12 cellular contexts compared by ENCODE assay signal in genomic region chr9:120265791-120266190, GRCh38.
DNase-seq lines count a peak whose midpoint lies in the region; TF ChIP-seq lines count a peak whose summit lies in the region.
"Had no signal": no experiment of that assay in that cellular context is flagged by ENCODE, and none has a peak within 500 bp of the region (broad histone marks: within the 10 kb centered on the region; RNA-seq: fewer than 3 reads in every experiment).

No MANE protein-coding gene starts in this region.

- H3K4me3 ChIP-seq in epithelial cell of esophagus (ENCODE audit: low read length) = no peak overlapping the region
- H3K4me3 ChIP-seq in skeletal muscle cell (ENCODE audit: low read depth, low read length) = no peak overlapping the region

- DNase-seq in NCI-H128 (lab: John Stamatoyannopoulos, UW; ENCODE audit: unreplicated experiment) (peak; percentile 8), NCI-H2171 treated with DMSO at 0.1 percent for 48 hours (lab: John Stamatoyannopoulos, UW) (peak; percentile 41), epithelial cell of esophagus (ENCODE audit: low read depth) (peak; percentile 6), skeletal muscle cell (ENCODE audit: low read depth) (peak; percentile 12), SIG-M5 (lab: John Stamatoyannopoulos, UW) (no peak)
- DNase-seq in stimulated activated CD4-positive, alpha-beta T cell treated with anti-CD3 and anti-CD28 coated beads, Interleukin-2, amount 100 ng/mL, for 24 hours = no peak
- DNase-seq in stimulated activated CD4-positive, alpha-beta T cell treated with anti-CD3 and anti-CD28 coated beads, Interleukin-4, amount 100 ng/mL, for 1 hour = no peak
- DNase-seq: C1 segment of cervical spinal cord, dermis blood vessel endothelial cell, HCEC 1CT, KBM-7, NCI-H510A had no signal

- TF ChIP-seq CTCF in epithelial cell of esophagus (IDR thresholded peaks at IDR 0.05; ENCODE audit: insufficient read depth, low read depth, low read length, missing control alignments) = no peak

Comparison
In these comparisons a context has a peak if more than half of its experiments do, and no peak if none do; other contexts are left out.
1. DNase-seq: peak in NCI-H128 (single experiment), NCI-H2171 treated with DMSO at 0.1 percent for 48 hours (single experiment), epithelial cell of esophagus (single experiment) and skeletal muscle cell (single experiment); none in stimulated activated CD4-positive, alpha-beta T cell treated with anti-CD3 and anti-CD28 coated beads, Interleukin-2, amount 100 ng/mL, for 24 hours (0 of 2), stimulated activated CD4-positive, alpha-beta T cell treated with anti-CD3 and anti-CD28 coated beads, Interleukin-4, amount 100 ng/mL, for 1 hour (single experiment) and SIG-M5 (single experiment).